8 cellular contexts compared by ENCODE assay signal in the genomic region with DNA sequence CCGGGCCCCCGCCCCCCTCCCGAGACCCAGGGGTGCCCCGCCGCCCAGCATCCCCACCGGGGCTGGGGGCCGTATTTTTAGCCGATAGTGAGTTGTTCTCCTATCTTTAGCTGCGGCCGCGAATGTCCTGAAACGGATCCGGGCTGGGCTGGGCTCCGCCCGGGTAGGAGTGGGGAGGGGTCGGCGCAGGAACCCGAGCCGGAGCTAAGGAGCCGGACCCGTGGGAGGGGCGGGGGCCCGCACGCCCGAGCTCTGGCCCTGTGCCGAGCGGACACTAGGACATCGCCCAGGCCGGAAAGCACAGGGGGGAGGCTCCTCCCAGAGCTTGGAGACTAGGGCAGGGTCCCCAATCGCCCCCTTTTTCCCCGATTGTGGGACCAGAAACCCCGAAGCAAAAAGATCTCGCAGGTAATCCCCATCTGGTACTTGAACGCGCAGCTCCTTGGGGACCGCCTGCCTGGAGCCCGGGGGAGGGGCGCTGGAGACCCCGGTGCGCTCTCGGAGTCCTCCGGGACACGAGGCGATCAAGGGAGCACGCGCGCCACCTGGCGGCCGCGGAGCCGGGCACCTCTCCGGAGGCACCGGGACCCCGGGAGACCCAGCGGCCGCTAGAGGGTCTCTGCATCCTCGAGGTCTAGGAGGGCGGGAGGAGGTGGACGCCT. TPM values are rescaled to one million over a fixed set of nuclear protein-coding genes. Genes with fewer than 3 reads are reported as not detected.
DNase-seq lines count a peak whose midpoint lies in the region; ATAC-seq, FAIRE-seq and TF ChIP-seq lines count a peak whose summit lies in the region.

No MANE protein-coding gene starts in this region.

- no peak for FAIRE-seq in GM19239 (lab: Jason Lieb, UNC)

- no peak overlapping the region for H3K27ac Mint-ChIP-seq in T-helper 1 cell treated with Interleukin-12 subunit alpha and Interleukin-12 subunit beta and Interleukin-4 antibody, amounts not matched to agents 30 μg/mL and 1 μg/mL, for 36 hours
- no peak overlapping the region for H3K27ac Mint-ChIP-seq in progenitor cell of endocrine pancreas

- H3K4me3 Mint-ChIP-seq in T-helper 1 cell treated with Interleukin-12 subunit alpha and Interleukin-12 subunit beta and Interleukin-4 antibody, amounts not matched to agents 30 μg/mL and 1 μg/mL, for 36 hours: peak overlapping the region; percentile 69
- H3K4me3 Mint-ChIP-seq in progenitor cell of endocrine pancreas (ENCODE audit: low read depth): peak overlapping the region; percentile 70

- H3K27me3 Mint-ChIP-seq in T-helper 1 cell treated with Interleukin-12 subunit alpha and Interleukin-12 subunit beta and Interleukin-4 antibody, amounts not matched to agents 30 μg/mL and 1 μg/mL, for 36 hours (ENCODE audit: low read depth): peaks cover 14% of the 10 kb centered on the region
- H3K27me3 Mint-ChIP-seq in progenitor cell of endocrine pancreas: peaks cover 30% of the 10 kb centered on the region

- H3K4me3 ChIP-seq in AG04450 (ENCODE audit: low read depth, low read length) (peak overlapping the region; percentile 90), NB4 (ENCODE audit: low read depth, low read length) (peak overlapping the region; percentile 63), adrenal gland (peak overlapping the region in 3 of 4 donors; percentile 57 to 78 (median 77))

- H3K4me1 Mint-ChIP-seq in T-helper 1 cell treated with Interleukin-12 subunit alpha and Interleukin-12 subunit beta and Interleukin-4 antibody, amounts not matched to agents 30 μg/mL and 1 μg/mL, for 36 hours (ENCODE audit: low read depth): peaks cover 3% of the 10 kb centered on the region
- H3K4me1 Mint-ChIP-seq in progenitor cell of endocrine pancreas (ENCODE audit: low read depth): peaks cover 18% of the 10 kb centered on the region

- no peaks in the 10 kb centered on the region for H3K9me3 Mint-ChIP-seq in T-helper 1 cell treated with Interleukin-12 subunit alpha and Interleukin-12 subunit beta and Interleukin-4 antibody, amounts not matched to agents 30 μg/mL and 1 μg/mL, for 36 hours
- H3K9me3 Mint-ChIP-seq in progenitor cell of endocrine pancreas (ENCODE audit: low read depth): no peaks in the 10 kb centered on the region

- peak; percentile 68 to 72 for ATAC-seq in left cardiac atrium

- peaks cover 5% of the 10 kb centered on the region; the same call in 1 of the 2 replicates for H3K9me3 ChIP-seq in AG04450 (ENCODE audit: control insufficient read depth, insufficient read depth, low read length)
- no peaks in the 10 kb centered on the region for H3K9me3 ChIP-seq in adrenal gland (replicated peaks in 1 of 3)

- CTCF ChIA-PET in AG04450 (lab: Charles Lee): interaction anchor here (0.6 to 11.1 kb wide), 19 partner anchors 8 to 166 kb away, joined by 3 to 271 read pairs (median 6); a partner anchor contains a TSS

- WGBS in adrenal gland, 4 donors: 0 to 2% (median 0%) methylated on average over 10 to 59 of the region's 59 CpGs

- TF ChIP-seq POLR2A in NB4 (IDR thresholded peaks at IDR 0.05; ENCODE audit: extremely low read depth, insufficient read length) (no peak), adrenal gland (IDR thresholded peaks at IDR 0.05) (no peak)

- no peak for DNase-seq in AG04450 (ENCODE audit: low read depth, low spot score)
- peak; percentile 88 for DNase-seq in GM19239 (ENCODE audit: insufficient read length, low spot score)
- peak; percentile 83 for DNase-seq in NB4 (ENCODE audit: low read depth)
- peak; percentile 56 to 81 (median 77) for DNase-seq in adrenal gland
- DNase-seq in left cardiac atrium: peak; percentile 89
- DNase-seq in progenitor cell of endocrine pancreas (ENCODE audit: low spot score, unreplicated experiment): peak; percentile 97
- DNase-seq in ureter (ENCODE audit: low spot score): peak; percentile 78

- H3K27me3 ChIP-seq in AG04450 (ENCODE audit: control insufficient read depth, insufficient read depth, low read length): no peaks in the 10 kb centered on the region
- H3K27me3 ChIP-seq in adrenal gland: no peaks in the 10 kb centered on the region

- no peaks in the 10 kb centered on the region for H3K36me3 Mint-ChIP-seq in T-helper 1 cell treated with Interleukin-12 subunit alpha and Interleukin-12 subunit beta and Interleukin-4 antibody, amounts not matched to agents 30 μg/mL and 1 μg/mL, for 36 hours (ENCODE audit: low read depth)
- H3K36me3 Mint-ChIP-seq in progenitor cell of endocrine pancreas (ENCODE audit: insufficient read depth): peaks cover 1% of the 10 kb centered on the region

- peak; percentile 91 for TF ChIP-seq CTCF in AG04450 (IDR thresholded peaks at IDR 0.05; ENCODE audit: low read depth, low read length)
- TF ChIP-seq CTCF in NB4 (IDR thresholded peaks at IDR 0.05; ENCODE audit: low read depth, low read length): peak; percentile 95
- TF ChIP-seq CTCF in adrenal gland (IDR thresholded peaks at IDR 0.05): peak; percentile 82 to 94 (median 93)
- TF ChIP-seq CTCF in progenitor cell of endocrine pancreas (IDR thresholded peaks at IDR 0.05; ENCODE audit: unreplicated experiment): peak; percentile 99

- peaks cover 13 to 20% of the 10 kb centered on the region in 2 donors for H3K4me1 ChIP-seq in adrenal gland (replicated peaks in 1 of 2)

- peak overlapping the region; percentile 93 for H3K27ac ChIP-seq in AG04450 (ENCODE audit: low read depth, low read length)
- H3K27ac ChIP-seq in adrenal gland: peak overlapping the region in 4 of 5 donors; percentile 27 to 93 (median 75)

- POLR2A ChIA-PET in AG04450 (lab: Yijun Ruan, JAX): interaction anchor here (0.6 to 6.6 kb wide), 14 partner anchors 10 to 155 kb away, joined by 3 to 118 read pairs (median 6); a partner anchor contains a TSS

- no peaks in the 10 kb centered on the region for H3K36me3 ChIP-seq in adrenal gland (replicated peaks in 1 of 2)

- intact Hi-C loops in adrenal gland (cut with DNase I) (loop anchor here (2.0 kb wide), 2 partner anchors 37 to 39 kb away; no protein-coding TSS in a partner anchor), left cardiac atrium (cut with DNase I) (loop anchor here (1.0 to 5.0 kb wide), 2 partner anchors 40 to 43 kb away; no protein-coding TSS in a partner anchor)

RNA-seq across cellular contexts. Expression of a gene that starts 0.7 kb away (rescaled TPM):
- polyA plus RNA-seq in AG04450 (2011; rRNA removed) (14.3 and 21.1 TPM in 2 replicates), adrenal gland (10 to 100 TPM in 2 of 3 donors, 1 to 10 TPM in 1; 1.0 to 13.9 (median 10.4) TPM)
- polyA minus RNA-seq in AG04450 (2011; rRNA and poly(A)+ RNA removed): 26.3 and 36.9 TPM in 2 replicates
- total RNA-seq in adrenal gland (10 to 100 TPM in 3 of 8 donors, 1 to 10 TPM in 5; 2.9 to 18.3 (median 4.9) TPM), left cardiac atrium (10 to 100 TPM; 21.7 to 28.9 TPM), progenitor cell of endocrine pancreas (5.3 and 5.9 TPM in 2 replicates), ureter (21.0 TPM)

RNA-seq across cellular contexts. Expression of a gene that starts 18.3 kb away (rescaled TPM):
- polyA plus RNA-seq in AG04450 (2011; rRNA removed) (43.7 and 52.0 TPM in 2 replicates), adrenal gland (10 to 100 TPM; 23.2 to 34.7 (median 30.4) TPM)
- polyA minus RNA-seq in AG04450 (2011; rRNA and poly(A)+ RNA removed): 49.2 and 58.5 TPM in 2 replicates
- total RNA-seq in adrenal gland (10 to 100 TPM; 35.2 to 73.7 (median 49.4) TPM), left cardiac atrium (10 to 100 TPM; 46.7 to 47.7 TPM), progenitor cell of endocrine pancreas (81.9 and 96.5 TPM in 2 replicates), ureter (61.5 TPM)

RNA-seq across cellular contexts. Expression of a gene that starts 39.2 kb away (rescaled TPM):
- 0.07 and 0.11 TPM in 2 replicates for polyA plus RNA-seq in AG04450 (2011; rRNA removed)
- not detected in 2 replicates for polyA minus RNA-seq in AG04450 (2011; rRNA and poly(A)+ RNA removed)
- total RNA-seq in adrenal gland: under 1 TPM; 0.11 to 0.96 (median 0.27) TPM
- polyA plus RNA-seq in adrenal gland: under 1 TPM in 2 of 3 donors, not detected in 1; 0.27 to 0.40 TPM
- under 1 TPM in 1 of 2 donors, not detected in 1; 0.12 TPM for total RNA-seq in left cardiac atrium
- 3.0 and 3.8 TPM in 2 replicates for total RNA-seq in progenitor cell of endocrine pancreas
- total RNA-seq in ureter: not detected

RNA-seq across cellular contexts. Expression of a gene that starts 53.6 kb away (rescaled TPM):
- polyA plus RNA-seq in AG04450 (2011; rRNA removed) (10.4 and 14.1 TPM in 2 replicates), adrenal gland (1 to 10 TPM; 4.3 to 8.3 (median 7.9) TPM)
- 8.3 and 13.0 TPM in 2 replicates for polyA minus RNA-seq in AG04450 (2011; rRNA and poly(A)+ RNA removed)
- total RNA-seq in adrenal gland (10 to 100 TPM in 1 of 8 donors, 1 to 10 TPM in 7; 3.9 to 12.2 (median 6.9) TPM), left cardiac atrium (1 to 10 TPM; 5.3 to 7.3 TPM), progenitor cell of endocrine pancreas (24.4 and 27.4 TPM in 2 replicates), ureter (12.2 TPM)
